ENCODE assay signal across 12 cellular contexts in genomic region chr12:93297032-93297431, GRCh38.
DNase-seq lines count a peak whose midpoint lies in the region; ATAC-seq and TF ChIP-seq lines count a peak whose summit lies in the region.
"Had no signal": no experiment of that assay in that cellular context is flagged by ENCODE, and none has a peak within 500 bp of the region (broad histone marks: within the 10 kb centered on the region; RNA-seq: fewer than 3 reads in every experiment).

No MANE protein-coding gene starts in this region.

- no peak overlapping the region for H2BK12ac ChIP-seq in mesenchymal stem cell (ENCODE audit: low read length in 2 of 2)

- H2AK5ac ChIP-seq in mesenchymal stem cell (ENCODE audit: low read length, severe bottlenecking): no peak overlapping the region

- H2BK15ac ChIP-seq in mesenchymal stem cell (ENCODE audit: low read depth, poor library complexity, severe bottlenecking): peak overlapping the region; percentile 26

- no peak for TF ChIP-seq CTCF in left lung (IDR thresholded peaks at IDR 0.05)

- DNase-seq in mesenchymal stem cell: no peak
- no peak for DNase-seq in left lung
- DNase-seq in AG20443 (ENCODE audit: low spot score): no peak
- no peak for DNase-seq in A172 (ENCODE audit: low spot score)
- DNase-seq in LoVo (ENCODE audit: low spot score): no peak
- DNase-seq: hypothalamus, NCI-H1092 treated with DMSO at 0.1 percent for 48 hours had no signal

- peak; percentile 71 for ATAC-seq in GM18520 (IDR thresholded peaks at IDR 0.05; ENCODE audit: unreplicated experiment)
- ATAC-seq in GM21390 (IDR thresholded peaks at IDR 0.05; ENCODE audit: unreplicated experiment): peak; percentile 89
- ATAC-seq in HG03064 (IDR thresholded peaks at IDR 0.05; ENCODE audit: low read depth, unreplicated experiment): peak; percentile 84
- ATAC-seq in left lung: no peak
- ATAC-seq: activated T-helper 17 cell treated with anti-CD3 and anti-CD28 coated beads, Interleukin-2, amount 50 U/mL, for 72 hours; naive thymus-derived CD8-positive, alpha-beta T cell had no signal

- 95% methylated on average over 2 of the region's 3 CpGs for WGBS in mesenchymal stem cell

- no peaks in the 10 kb centered on the region for H3K79me1 ChIP-seq in mesenchymal stem cell (replicated peaks; ENCODE audit: low read length, poor library complexity, severe bottlenecking)

- no peak overlapping the region for H3K9ac ChIP-seq in mesenchymal stem cell (ENCODE audit: low read length)

- H3K23ac ChIP-seq in mesenchymal stem cell (ENCODE audit: low read length in 2 of 2): no peak overlapping the region

- H3K14ac ChIP-seq in mesenchymal stem cell (ENCODE audit: low read length in 2 of 2): no peak overlapping the region

- H3K4ac ChIP-seq in mesenchymal stem cell (ENCODE audit: low read depth in 1 of 2, low read length in 2 of 2): no peak overlapping the region

- no peak overlapping the region for H2AFZ ChIP-seq in mesenchymal stem cell (ENCODE audit: low read depth, low read length)

- H3K4me2 ChIP-seq in mesenchymal stem cell (ENCODE audit: low read length, poor library complexity, severe bottlenecking): no peak overlapping the region

- H3K27me3 ChIP-seq in mesenchymal stem cell (ENCODE audit: control insufficient read depth in 1 of 2, insufficient read depth in 1 of 2, low read length in 2 of 2): no peaks in the 10 kb centered on the region
- no peaks in the 10 kb centered on the region for H3K27me3 ChIP-seq in left lung

- no peaks in the 10 kb centered on the region for H3K36me3 ChIP-seq in mesenchymal stem cell (ENCODE audit: control insufficient read depth in 1 of 2, insufficient read depth in 2 of 2, low read depth in 1 of 2, low read length in 2 of 2)
- H3K36me3 ChIP-seq in left lung: no peaks in the 10 kb centered on the region

- intact Hi-C loops in left lung (cut with DNase I): no loop called here

- H3K27ac ChIP-seq in mesenchymal stem cell (ENCODE audit: low read length, poor library complexity, severe bottlenecking) (no peak overlapping the region), left lung (no peak overlapping the region)

- H3K9me3 ChIP-seq in mesenchymal stem cell (ENCODE audit: control insufficient read depth, low read length) (no peaks in the 10 kb centered on the region), left lung (no peaks in the 10 kb centered on the region)

- H4K91ac ChIP-seq in mesenchymal stem cell (ENCODE audit: low read length): peak overlapping the region; percentile 52

- no peak overlapping the region for H4K8ac ChIP-seq in mesenchymal stem cell (ENCODE audit: low read length)

- H2BK5ac ChIP-seq in mesenchymal stem cell (ENCODE audit: low read depth, low read length, poor library complexity, severe bottlenecking): no peak overlapping the region

- no peak overlapping the region for H2BK120ac ChIP-seq in mesenchymal stem cell (ENCODE audit: low read depth, low read length)

- H3K4me3 ChIP-seq in mesenchymal stem cell (ENCODE audit: insufficient read depth in 1 of 2, low read depth in 1 of 2, low read length in 2 of 2) (no peak overlapping the region), left lung (no peak overlapping the region)

- no peak overlapping the region for H3K18ac ChIP-seq in mesenchymal stem cell (ENCODE audit: low read depth in 1 of 2, low read length in 2 of 2)

- H3K4me1 ChIP-seq in mesenchymal stem cell (ENCODE audit: control insufficient read depth, insufficient read depth, low read depth, low read length) (no peaks in the 10 kb centered on the region), left lung (no peaks in the 10 kb centered on the region)
